In the genomic region with DNA sequence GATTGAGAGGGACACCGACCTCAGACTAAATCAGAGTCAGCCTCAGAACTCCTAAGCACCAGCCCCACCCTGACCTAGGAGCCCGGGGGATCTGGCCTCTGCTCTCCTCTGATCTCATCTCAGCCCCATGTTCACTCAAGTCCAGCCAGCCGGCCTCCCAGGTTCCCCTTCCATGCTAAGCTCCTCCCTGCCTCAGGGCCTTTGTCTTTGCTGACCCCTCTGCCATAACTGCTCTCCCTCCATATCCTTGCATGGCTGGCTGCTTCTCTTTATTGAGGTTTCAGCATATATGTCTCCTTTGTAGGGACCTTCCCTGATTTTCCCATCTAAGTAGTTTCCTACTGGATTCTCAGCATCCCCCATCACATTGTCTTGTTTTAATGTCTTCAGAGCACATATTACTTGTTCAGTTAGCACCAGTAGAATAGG, we compare ENCODE assay signal across 10 cellular contexts. TPM values are rescaled to one million over a fixed set of nuclear protein-coding genes. Genes with fewer than 3 reads are reported as not detected.
DNase-seq lines count a peak whose midpoint lies in the region; ATAC-seq and TF ChIP-seq lines count a peak whose summit lies in the region.
"Had no signal": no experiment of that assay in that cellular context is flagged by ENCODE, and none has a peak within 500 bp of the region (broad histone marks: within the 10 kb centered on the region; RNA-seq: fewer than 3 reads in every experiment).

No MANE protein-coding gene starts in this region.

- H3K9me3 Mint-ChIP-seq in activated T-cell treated with anti-CD3 and anti-CD28 coated beads, Interleukin-2, amount 50 U/mL, for 72 hours: no peaks in the 10 kb centered on the region
- H3K9me3 Mint-ChIP-seq in memory B cell (no peaks in the 10 kb centered on the region), type B pancreatic cell (no peaks in the 10 kb centered on the region)

- no peak for TF ChIP-seq CTCF in adrenal gland (IDR thresholded peaks at IDR 0.05)
- no peak for TF ChIP-seq CTCF in type B pancreatic cell (conservative IDR thresholded peaks at IDR 0.05)

- no peak overlapping the region for H3K27ac Mint-ChIP-seq in activated T-cell treated with anti-CD3 and anti-CD28 coated beads, Interleukin-2, amount 50 U/mL, for 72 hours
- H3K27ac Mint-ChIP-seq in memory B cell: peak overlapping the region; percentile 98
- peak overlapping the region; percentile 56 for H3K27ac Mint-ChIP-seq in type B pancreatic cell

- 31 to 71% (median 55%) methylated on average over 1 to 3 of the region's 3 CpGs for WGBS in adrenal gland, 4 donors

- peak overlapping the region in 1 of 4 donors; percentile 62 for H3K4me3 ChIP-seq in adrenal gland

- intact Hi-C loops in adrenal gland (cut with DNase I): no loop called here

- H3K9me3 ChIP-seq in adrenal gland (replicated peaks in 1 of 3): no peaks in the 10 kb centered on the region

- peak overlapping the region; percentile 1 to 91 (median 73) for H3K27ac ChIP-seq in adrenal gland

- no peak for TF ChIP-seq POLR2A in adrenal gland (IDR thresholded peaks at IDR 0.05)

- H3K36me3 ChIP-seq in adrenal gland (replicated peaks in 1 of 2): no peaks in the 10 kb centered on the region

- peaks cover 18% of the 10 kb centered on the region for H3K27me3 Mint-ChIP-seq in activated T-cell treated with anti-CD3 and anti-CD28 coated beads, Interleukin-2, amount 50 U/mL, for 72 hours (ENCODE audit: low read depth)
- H3K27me3 Mint-ChIP-seq in memory B cell (no peaks in the 10 kb centered on the region), type B pancreatic cell (peaks cover 44% of the 10 kb centered on the region)

- H3K36me3 Mint-ChIP-seq in activated T-cell treated with anti-CD3 and anti-CD28 coated beads, Interleukin-2, amount 50 U/mL, for 72 hours (ENCODE audit: insufficient read depth in 2 of 2): no peaks in the 10 kb centered on the region
- H3K36me3 Mint-ChIP-seq in memory B cell (peaks cover 2% of the 10 kb centered on the region), type B pancreatic cell (peaks cover 4% of the 10 kb centered on the region)

- H3K27me3 ChIP-seq in adrenal gland: peaks cover 4% of the 10 kb centered on the region

- no peak for DNase-seq in activated T-cell treated with anti-CD3 and anti-CD28 coated beads, Interleukin-2, amount 50 U/mL, for 72 hours
- no peak for DNase-seq in activated T-cell treated with anti-CD3 and anti-CD28 coated beads, Interleukin-2, amount 50 U/mL, for 1 hour
- no peak for DNase-seq in adrenal gland
- no peak for DNase-seq in memory B cell (ENCODE audit: low spot score in 2 of 2)
- no peak for DNase-seq in type B pancreatic cell (ENCODE audit: extremely low spot score, unreplicated experiment)
- DNase-seq in NCI-H226: no peak
- no peak for DNase-seq in NCI-H187 treated with DMSO at 0.1 percent for 48 hours (lab: John Stamatoyannopoulos, UW)
- DNase-seq in SKM-1 treated with dmso at 0.1 percent for 144 hours (lab: John Stamatoyannopoulos, UW; ENCODE audit: unreplicated experiment): no peak

- peak in 1 of 2 donors; percentile 12 for ATAC-seq in activated T-cell treated with anti-CD3 and anti-CD28 coated beads, Interleukin-2, amount 50 U/mL, for 72 hours (replicated peaks in 1 of 2)
- no peak for ATAC-seq in memory B cell (ENCODE audit: low read depth)
- ATAC-seq: HCT116 had no signal

- peak overlapping the region; percentile 15 to 86 for H3K4me3 Mint-ChIP-seq in activated T-cell treated with anti-CD3 and anti-CD28 coated beads, Interleukin-2, amount 50 U/mL, for 72 hours
- peak overlapping the region; percentile 97 for H3K4me3 Mint-ChIP-seq in memory B cell
- peak overlapping the region; percentile 14 for H3K4me3 Mint-ChIP-seq in type B pancreatic cell

- H3K4me1 ChIP-seq in adrenal gland (replicated peaks in 1 of 2): no peaks in the 10 kb centered on the region

- H3K4me1 Mint-ChIP-seq in activated T-cell treated with anti-CD3 and anti-CD28 coated beads, Interleukin-2, amount 50 U/mL, for 72 hours (ENCODE audit: low read depth): peaks cover 23% of the 10 kb centered on the region
- H3K4me1 Mint-ChIP-seq in memory B cell (peaks cover 44% of the 10 kb centered on the region), type B pancreatic cell (ENCODE audit: unreplicated experiment) (peaks cover 18% of the 10 kb centered on the region)

RNA-seq across cellular contexts. Expression of gene SLC15A3, which starts 0.8 kb away (rescaled TPM):
- total RNA-seq in activated T-cell treated with anti-CD3 and anti-CD28 coated beads, Interleukin-2, amount 50 U/mL, for 72 hours: 1 to 10 TPM; 3.5 to 4.1 TPM
- 10 to 100 TPM; 16.7 to 34.9 (median 31.0) TPM for total RNA-seq in adrenal gland
- 10 to 100 TPM; 15.8 to 57.7 (median 37.2) TPM for polyA plus RNA-seq in adrenal gland
- total RNA-seq in type B pancreatic cell (ENCODE audit: low replicate concordance): 2.3 and 3.5 TPM in 2 replicates
- total RNA-seq: NCI-H460 had no signal

RNA-seq across cellular contexts. Expression of gene CD6, which starts 18.7 kb away (rescaled TPM):
- total RNA-seq in activated T-cell treated with anti-CD3 and anti-CD28 coated beads, Interleukin-2, amount 50 U/mL, for 72 hours: 100 to 1,000 TPM; 298 to 313 TPM
- total RNA-seq in adrenal gland: 1 to 10 TPM in 7 of 8 donors, under 1 TPM in 1; 0.81 to 8.4 (median 2.4) TPM
- 1 to 10 TPM in 1 of 3 donors, under 1 TPM in 2; 0.37 to 3.0 (median 0.67) TPM for polyA plus RNA-seq in adrenal gland
- total RNA-seq in type B pancreatic cell (ENCODE audit: low replicate concordance): 0.70 and 1.1 TPM in 2 replicates
- total RNA-seq: NCI-H460 had no signal

RNA-seq across cellular contexts. Expression of gene TMEM132A, which starts 28.5 kb away (rescaled TPM):
- total RNA-seq in activated T-cell treated with anti-CD3 and anti-CD28 coated beads, Interleukin-2, amount 50 U/mL, for 72 hours: 1 to 10 TPM; 2.4 to 3.5 TPM
- total RNA-seq in adrenal gland (10 to 100 TPM; 14.4 to 66.1 (median 36.5) TPM), type B pancreatic cell (ENCODE audit: low replicate concordance) (162 and 218 TPM in 2 replicates)
- polyA plus RNA-seq in adrenal gland: 10 to 100 TPM in 2 of 3 donors, 1 to 10 TPM in 1; 3.4 to 48.9 (median 37.9) TPM

RNA-seq across cellular contexts. Expression of gene TMEM109, which starts 38.8 kb away (rescaled TPM):
- total RNA-seq in activated T-cell treated with anti-CD3 and anti-CD28 coated beads, Interleukin-2, amount 50 U/mL, for 72 hours: 10 to 100 TPM; 61.9 to 66.3 TPM
- 100 to 1,000 TPM in 3 of 8 donors, 10 to 100 TPM in 5; 59.7 to 115 (median 91.5) TPM for total RNA-seq in adrenal gland
- polyA plus RNA-seq in adrenal gland: 10 to 100 TPM; 38.0 to 66.3 (median 65.0) TPM
- total RNA-seq in type B pancreatic cell (ENCODE audit: low replicate concordance): 83.0 and 97.5 TPM in 2 replicates

RNA-seq across cellular contexts. Expression of gene PRPF19, which starts 46.4 kb away (rescaled TPM):
- 100 to 1,000 TPM; 139 to 175 TPM for total RNA-seq in activated T-cell treated with anti-CD3 and anti-CD28 coated beads, Interleukin-2, amount 50 U/mL, for 72 hours
- total RNA-seq in adrenal gland (100 to 1,000 TPM in 3 of 8 donors, 10 to 100 TPM in 5; 81.5 to 129 (median 98.2) TPM), type B pancreatic cell (ENCODE audit: low replicate concordance) (105 and 120 TPM in 2 replicates)
- 100 to 1,000 TPM; 101 to 107 (median 103) TPM for polyA plus RNA-seq in adrenal gland

Comparison
In these comparisons a context has a peak if more than half of its experiments do, and no peak if none do; other contexts are left out.
1. H3K4me3 Mint-ChIP-seq: peak in every context shown above with its lines; median percentile 97 in memory B cell; 50 in activated T-cell treated with anti-CD3 and anti-CD28 coated beads, Interleukin-2, amount 50 U/mL, for 72 hours; 14 in type B pancreatic cell.
2. RNA of gene CD6, which starts 18.7 kb away (total RNA-seq): 298 to 313 TPM in activated T-cell treated with anti-CD3 and anti-CD28 coated beads, Interleukin-2, amount 50 U/mL, for 72 hours; 0.81 to 8.4 TPM in adrenal gland and 0.70 to 1.1 TPM in type B pancreatic cell; every median in the first group is over 10 times any median in the second.